In genomic region chr3:136675150-136675858, GRCh38 we compare ENCODE assay signal across 22 cellular contexts.
DNase-seq lines count a peak whose midpoint lies in the region; ATAC-seq and TF ChIP-seq lines count a peak whose summit lies in the region.
"Had no signal": no experiment of that assay in that cellular context is flagged by ENCODE, and none has a peak within 500 bp of the region (broad histone marks: within the 10 kb centered on the region; RNA-seq: fewer than 3 reads in every experiment).

No MANE protein-coding gene starts in this region.

- DNase-seq in CD4-positive, CD25-positive, alpha-beta regulatory T cell = no peak
- no peak for DNase-seq in HL-60 (ENCODE audit: low read depth in 1 of 2, low spot score in 1 of 2)
- DNase-seq in activated naive CD8-positive, alpha-beta T cell treated with anti-CD3 and anti-CD28 coated beads for 36 hours = no peak
- DNase-seq in coronary artery (ENCODE audit: low spot score) = no peak
- DNase-seq: ACHN; COR-L47; DMS79 treated with DMSO at 0.1 percent for 48 hours; H7; HFFc6; MG63; NCI-H1092 treated with DMSO at 0.1 percent for 48 hours; NCI-H1436 treated with DMSO at 0.1 percent for 48 hours; NCI-H1930; NCI-H226; NCI-H510A treated with DMSO at 0.1 percent for 48 hours; NCI-H748 treated with DMSO at 0.1 percent for 48 hours; NK-92 treated with Interleukin-12 subunit alpha and Interleukin-12 subunit beta, amount 100 ng/mL, for 24 hours; SJCRH30 had no signal

- peaks cover 12% of the 10 kb centered on the region for H3K36me3 Mint-ChIP-seq in CD4-positive, CD25-positive, alpha-beta regulatory T cell
- H3K36me3 Mint-ChIP-seq in activated naive CD8-positive, alpha-beta T cell treated with anti-CD3 and anti-CD28 coated beads for 36 hours = peaks cover 13% of the 10 kb centered on the region

- no peaks in the 10 kb centered on the region for H3K9me2 ChIP-seq in SU-DHL-6 (replicated peaks; ENCODE audit: insufficient read depth, low read length)

- no peaks in the 10 kb centered on the region for H3K9me3 Mint-ChIP-seq in CD4-positive, CD25-positive, alpha-beta regulatory T cell
- no peaks in the 10 kb centered on the region for H3K9me3 Mint-ChIP-seq in activated naive CD8-positive, alpha-beta T cell treated with anti-CD3 and anti-CD28 coated beads for 36 hours
- H3K9me3 Mint-ChIP-seq: HFFc6 had no signal

- peaks cover 7% of the 10 kb centered on the region; the same call in 1 of the 2 replicates for H3F3A ChIP-seq in SU-DHL-6 (ENCODE audit: insufficient read depth)

- H3K27me3 ChIP-seq in CD4-positive, CD25-positive, alpha-beta regulatory T cell (ENCODE audit: control insufficient read depth, insufficient read depth, low read length) = no peaks in the 10 kb centered on the region
- H3K27me3 ChIP-seq in HL-60 (ENCODE audit: insufficient read depth, poor library complexity, severe bottlenecking) (no peaks in the 10 kb centered on the region), SU-DHL-6 (ENCODE audit: low read length) (no peaks in the 10 kb centered on the region), neutrophil (no peaks in the 10 kb centered on the region)
- H3K27me3 ChIP-seq: MG63, SJCRH30 had no signal

- no peaks in the 10 kb centered on the region for H4K20me1 ChIP-seq in SU-DHL-6 (ENCODE audit: low read depth, low read length)

- H3K4me3 Mint-ChIP-seq in CD4-positive, CD25-positive, alpha-beta regulatory T cell = peak overlapping the region in 1 of 4 donors; percentile 8
- H3K4me3 Mint-ChIP-seq in activated naive CD8-positive, alpha-beta T cell treated with anti-CD3 and anti-CD28 coated beads for 36 hours = no peak overlapping the region
- H3K4me3 Mint-ChIP-seq: HFFc6 had no signal

- H3K4me2 ChIP-seq in SU-DHL-6 (ENCODE audit: low read depth, low read length, poor library complexity, severe bottlenecking) = peak overlapping the region; percentile 45

- peak overlapping the region; percentile 34 for H3K4me3 ChIP-seq in CD4-positive, CD25-positive, alpha-beta regulatory T cell (ENCODE audit: low read depth, low read length)
- H3K4me3 ChIP-seq in HL-60 (replicated peaks; ENCODE audit: insufficient read depth, low read length) (no peak overlapping the region), SU-DHL-6 (ENCODE audit: insufficient read depth, low read length, poor library complexity, severe bottlenecking) (no peak overlapping the region), neutrophil (ENCODE audit: low read depth in 1 of 2, low read length in 1 of 2) (no peak overlapping the region), coronary artery (no peak overlapping the region)
- H3K4me3 ChIP-seq: MG63, SJCRH30 had no signal

- no peaks in the 10 kb centered on the region for H3K9me3 ChIP-seq in CD4-positive, CD25-positive, alpha-beta regulatory T cell (ENCODE audit: control insufficient read depth in 2 of 2, low read length in 2 of 2)
- no peaks in the 10 kb centered on the region for H3K9me3 ChIP-seq in SU-DHL-6 (ENCODE audit: insufficient read depth, low read length)
- no peaks in the 10 kb centered on the region for H3K9me3 ChIP-seq in neutrophil
- H3K9me3 ChIP-seq: MG63, SJCRH30 had no signal

- no peak overlapping the region for H2AFZ ChIP-seq in SU-DHL-6 (ENCODE audit: low read depth, low read length, severe bottlenecking)

- H3K9ac ChIP-seq in SU-DHL-6 (ENCODE audit: low read length) = no peak overlapping the region

- peaks cover 10% of the 10 kb centered on the region for H3K4me1 ChIP-seq in CD4-positive, CD25-positive, alpha-beta regulatory T cell (ENCODE audit: control insufficient read depth, insufficient read depth, low read length, poor library complexity, severe bottlenecking)
- H3K4me1 ChIP-seq in neutrophil (ENCODE audit: control insufficient read depth in 1 of 2, insufficient read depth in 1 of 2, low read depth in 1 of 2, low read length in 1 of 2) = peaks cover 6 to 15% of the 10 kb centered on the region in 2 experiments
- H3K4me1 ChIP-seq: SJCRH30 had no signal

- no peaks in the 10 kb centered on the region for H3K36me3 ChIP-seq in CD4-positive, CD25-positive, alpha-beta regulatory T cell (ENCODE audit: control insufficient read depth, insufficient read depth, low read length)
- H3K36me3 ChIP-seq in SU-DHL-6 (ENCODE audit: low read length) = no peaks in the 10 kb centered on the region
- no peaks in the 10 kb centered on the region for H3K36me3 ChIP-seq in neutrophil
- H3K36me3 ChIP-seq: SJCRH30 had no signal

- no peaks in the 10 kb centered on the region for H3K27me3 Mint-ChIP-seq in CD4-positive, CD25-positive, alpha-beta regulatory T cell
- no peaks in the 10 kb centered on the region for H3K27me3 Mint-ChIP-seq in activated naive CD8-positive, alpha-beta T cell treated with anti-CD3 and anti-CD28 coated beads for 36 hours

- peaks cover 96% of the 10 kb centered on the region for H3K79me2 ChIP-seq in SU-DHL-6 (ENCODE audit: insufficient read depth, low read length)

- H3K27ac Mint-ChIP-seq in CD4-positive, CD25-positive, alpha-beta regulatory T cell = peak overlapping the region in 2 of 3 donors; percentile 32 to 49
- no peak overlapping the region for H3K27ac Mint-ChIP-seq in activated naive CD8-positive, alpha-beta T cell treated with anti-CD3 and anti-CD28 coated beads for 36 hours
- H3K27ac Mint-ChIP-seq: HFFc6 had no signal

- H3K4me1 Mint-ChIP-seq in CD4-positive, CD25-positive, alpha-beta regulatory T cell = peaks cover 21 to 69% (median 42%) of the 10 kb centered on the region in 4 donors
- peaks cover 32% of the 10 kb centered on the region for H3K4me1 Mint-ChIP-seq in activated naive CD8-positive, alpha-beta T cell treated with anti-CD3 and anti-CD28 coated beads for 36 hours

- TF ChIP-seq CTCF in HL-60 (IDR thresholded peaks at IDR 0.05; ENCODE audit: insufficient read depth, low read length) (no peak), SU-DHL-6 (IDR thresholded peaks at IDR 0.05; ENCODE audit: insufficient read depth, low read length, poor library complexity, severe bottlenecking) (no peak), neutrophil (IDR thresholded peaks at IDR 0.05) (no peak), coronary artery (IDR thresholded peaks at IDR 0.05) (no peak)

- no peak for ATAC-seq in CD4-positive, CD25-positive, alpha-beta regulatory T cell (ENCODE audit: low read depth in 2 of 2)
- ATAC-seq in HG03025 (IDR thresholded peaks at IDR 0.05; ENCODE audit: low FRiP score, unreplicated experiment) = no peak

- no peak overlapping the region for H3K27ac ChIP-seq in CD4-positive, CD25-positive, alpha-beta regulatory T cell (ENCODE audit: insufficient read depth, low read length, poor library complexity, severe bottlenecking)
- H3K27ac ChIP-seq in HL-60 (replicated peaks) (peak overlapping the region; percentile 44), SU-DHL-6 (ENCODE audit: low read depth, low read length) (peak overlapping the region; percentile 66; the same call in 1 of the 2 replicates), neutrophil (peak overlapping the region; percentile 71), coronary artery (no peak overlapping the region)
- H3K27ac ChIP-seq: C4-2B, SJCRH30 had no signal

Comparison
In these comparisons a context has a peak if more than half of its experiments do, and no peak if none do; other contexts are left out.
1. H3K27ac ChIP-seq: peak in HL-60 (single experiment), SU-DHL-6 (single experiment) and neutrophil (single experiment); none in CD4-positive, CD25-positive, alpha-beta regulatory T cell (single experiment) and coronary artery (0 of 2).